17 cellular contexts compared by ENCODE assay signal in genomic region chr22:42610211-42610610, GRCh38. TPM values are rescaled to one million over a fixed set of nuclear protein-coding genes. Genes with fewer than 3 reads are reported as not detected.
DNase-seq lines count a peak whose midpoint lies in the region; ATAC-seq, FAIRE-seq and TF ChIP-seq lines count a peak whose summit lies in the region.
"Had no signal": no experiment of that assay in that cellular context is flagged by ENCODE, and none has a peak within 500 bp of the region (broad histone marks: within the 10 kb centered on the region; RNA-seq: fewer than 3 reads in every experiment).

No MANE protein-coding gene starts in this region.

- intact Hi-C loops in kidney (cut with DNase I) = no loop called here

- no peaks in the 10 kb centered on the region for H3K9me3 Mint-ChIP-seq in activated CD8-positive, alpha-beta memory T cell treated with anti-CD3 and anti-CD28 coated beads, Interleukin-2, amount 10 ng/mL, durations not matched to agents 7 days and 5 days (ENCODE audit: low read depth)
- H3K9me3 Mint-ChIP-seq in stimulated activated memory B cell treated with anti-CD40 and anti-IgM and Interleukin-4, amounts not matched to agents 10 μg/mL and 1 μg/mL and 100 μg/mL, for 72 hours = no peaks in the 10 kb centered on the region

- H3K9me3 ChIP-seq in kidney (ENCODE audit: control insufficient read depth in 1 of 2, low read length in 2 of 2) = no peaks in the 10 kb centered on the region

- H3K4me1 ChIP-seq in kidney (ENCODE audit: control insufficient read depth in 1 of 2, insufficient read depth in 1 of 2, low read depth in 1 of 2, low read length in 2 of 2) = peaks cover 27 to 38% of the 10 kb centered on the region in 2 donors

- no peak overlapping the region for H3K4me3 Mint-ChIP-seq in activated CD8-positive, alpha-beta memory T cell treated with anti-CD3 and anti-CD28 coated beads, Interleukin-2, amount 10 ng/mL, durations not matched to agents 7 days and 5 days
- H3K4me3 Mint-ChIP-seq in stimulated activated memory B cell treated with anti-CD40 and anti-IgM and Interleukin-4, amounts not matched to agents 10 μg/mL and 1 μg/mL and 100 μg/mL, for 72 hours = no peak overlapping the region

- no peaks in the 10 kb centered on the region for H3K27me3 Mint-ChIP-seq in activated CD8-positive, alpha-beta memory T cell treated with anti-CD3 and anti-CD28 coated beads, Interleukin-2, amount 10 ng/mL, durations not matched to agents 7 days and 5 days
- H3K27me3 Mint-ChIP-seq in stimulated activated memory B cell treated with anti-CD40 and anti-IgM and Interleukin-4, amounts not matched to agents 10 μg/mL and 1 μg/mL and 100 μg/mL, for 72 hours = no peaks in the 10 kb centered on the region
- H3K27me3 Mint-ChIP-seq: naive B cell had no signal

- ATAC-seq in activated CD8-positive, alpha-beta memory T cell treated with anti-CD3 and anti-CD28 coated beads, Interleukin-2, amount 10 ng/mL, durations not matched to agents 7 days and 5 days = no peak
- ATAC-seq in stimulated activated memory B cell treated with anti-CD40 and anti-IgM and Interleukin-4, amounts not matched to agents 10 μg/mL and 1 μg/mL and 100 μg/mL, for 72 hours = no peak

- DNase-seq in activated CD8-positive, alpha-beta memory T cell treated with anti-CD3 and anti-CD28 coated beads, Interleukin-2, amount 10 ng/mL, durations not matched to agents 7 days and 5 days = no peak
- no peak for DNase-seq in activated CD8-positive, alpha-beta memory T cell treated with anti-CD3 and anti-CD28 coated beads for 24 hours
- no peak for DNase-seq in kidney
- DNase-seq in substantia nigra (lab: John Stamatoyannopoulos, UW) = no peak
- no peak for DNase-seq in NK-92 treated with Interleukin-12 subunit alpha and Interleukin-12 subunit beta, amount 100 ng/mL, for 24 hours (lab: John Stamatoyannopoulos, UW)
- no peak for DNase-seq in stimulated activated CD4-positive, alpha-beta T cell treated with anti-CD3 and anti-CD28 coated beads, Interleukin-12 subunit alpha, Interleukin-12 subunit beta, amount 100 ng/mL, for 4 hours
- DNase-seq: cerebellar nuclear complex; hypothalamus; naive B cell; NCI-H1436; NCI-H82; stimulated activated CD4-positive, alpha-beta T cell treated with anti-CD3 and anti-CD28 coated beads, Interleukin-4, amount 100 ng/mL, for 4 hours; SW 1271 had no signal

- peaks cover 36% of the 10 kb centered on the region for H3K36me3 Mint-ChIP-seq in activated CD8-positive, alpha-beta memory T cell treated with anti-CD3 and anti-CD28 coated beads, Interleukin-2, amount 10 ng/mL, durations not matched to agents 7 days and 5 days
- peaks cover 7% of the 10 kb centered on the region for H3K36me3 Mint-ChIP-seq in stimulated activated memory B cell treated with anti-CD40 and anti-IgM and Interleukin-4, amounts not matched to agents 10 μg/mL and 1 μg/mL and 100 μg/mL, for 72 hours

- CTCF ChIA-PET in activated CD8-positive, alpha-beta memory T cell treated with anti-CD3 and anti-CD28 coated beads, Interleukin-2, amount 10 ng/mL, durations not matched to agents 7 days and 5 days (lab: Charles Lee) = interaction anchor here (1.5 to 1.6 kb wide), 3 partner anchors 8 to 21 kb away, joined by 3 read pairs; no protein-coding TSS in a partner anchor

- peaks cover 44% of the 10 kb centered on the region for H3K4me1 Mint-ChIP-seq in activated CD8-positive, alpha-beta memory T cell treated with anti-CD3 and anti-CD28 coated beads, Interleukin-2, amount 10 ng/mL, durations not matched to agents 7 days and 5 days
- H3K4me1 Mint-ChIP-seq in stimulated activated memory B cell treated with anti-CD40 and anti-IgM and Interleukin-4, amounts not matched to agents 10 μg/mL and 1 μg/mL and 100 μg/mL, for 72 hours = peaks cover 43% of the 10 kb centered on the region

- no peak for TF ChIP-seq CTCF in kidney (IDR thresholded peaks at IDR 0.05; ENCODE audit: borderline replicate concordance, extremely low read depth, insufficient read depth)

- no peak overlapping the region for H3K9ac ChIP-seq in kidney (ENCODE audit: low read length in 2 of 2)

- H3K27ac ChIP-seq in angular gyrus (ENCODE audit: low read depth, low read length) = peak overlapping the region; percentile 80
- H3K27ac ChIP-seq in kidney (ENCODE audit: low read depth in 2 of 2, low read length in 2 of 2) = peak overlapping the region; percentile 2 to 18
- H3K27ac ChIP-seq in substantia nigra (ENCODE audit: low read depth, low read length, poor library complexity, severe bottlenecking) = peak overlapping the region; percentile 67

- H3K36me3 ChIP-seq in kidney (ENCODE audit: control insufficient read depth in 1 of 2, insufficient read depth in 2 of 2, low read length in 2 of 2) = no peaks in the 10 kb centered on the region

- FAIRE-seq in kidney (lab: Jason Lieb, UNC) = no peak
- FAIRE-seq: HTR-8/SVneo, urothelium cell line had no signal

- no peak overlapping the region for H3K4me3 ChIP-seq in kidney (ENCODE audit: low read length in 2 of 2)

- H3K27ac Mint-ChIP-seq in activated CD8-positive, alpha-beta memory T cell treated with anti-CD3 and anti-CD28 coated beads, Interleukin-2, amount 10 ng/mL, durations not matched to agents 7 days and 5 days = peak overlapping the region; percentile 44
- no peak overlapping the region for H3K27ac Mint-ChIP-seq in stimulated activated memory B cell treated with anti-CD40 and anti-IgM and Interleukin-4, amounts not matched to agents 10 μg/mL and 1 μg/mL and 100 μg/mL, for 72 hours

RNA-seq across cellular contexts. Expression of gene POLDIP3, which starts 4.5 kb away (rescaled TPM):
- total RNA-seq in activated CD8-positive, alpha-beta memory T cell treated with anti-CD3 and anti-CD28 coated beads, Interleukin-2, amount 10 ng/mL, durations not matched to agents 7 days and 5 days = 10 to 100 TPM; 81.8 to 82.7 TPM
- total RNA-seq in kidney = 67.9 TPM
- 44.1 TPM for polyA plus RNA-seq in kidney (ENCODE audit: insufficient read depth, low read depth, low replicate concordance)

RNA-seq across cellular contexts. Expression of gene ATP5MGL, which starts 30.2 kb away (rescaled TPM):
- 1 to 10 TPM in 1 of 2 experiments, under 1 TPM in 1; 0.68 to 1.0 TPM for total RNA-seq in activated CD8-positive, alpha-beta memory T cell treated with anti-CD3 and anti-CD28 coated beads, Interleukin-2, amount 10 ng/mL, durations not matched to agents 7 days and 5 days
- total RNA-seq in kidney = 0.88 TPM
- polyA plus RNA-seq in kidney (ENCODE audit: insufficient read depth, low read depth, low replicate concordance) = not detected

RNA-seq across cellular contexts. Expression of gene CYB5R3, which starts 39.0 kb away (rescaled TPM):
- 10 to 100 TPM; 66.2 to 66.8 TPM for total RNA-seq in activated CD8-positive, alpha-beta memory T cell treated with anti-CD3 and anti-CD28 coated beads, Interleukin-2, amount 10 ng/mL, durations not matched to agents 7 days and 5 days
- 426 TPM for total RNA-seq in kidney
- polyA plus RNA-seq in kidney (ENCODE audit: insufficient read depth, low read depth, low replicate concordance) = 287 TPM

RNA-seq across cellular contexts. Expression of gene SERHL2, which starts 56.5 kb away (rescaled TPM):
- 1 to 10 TPM; 1.4 to 3.5 TPM for total RNA-seq in activated CD8-positive, alpha-beta memory T cell treated with anti-CD3 and anti-CD28 coated beads, Interleukin-2, amount 10 ng/mL, durations not matched to agents 7 days and 5 days
- total RNA-seq in kidney = 3.1 TPM
- polyA plus RNA-seq in kidney (ENCODE audit: insufficient read depth, low read depth, low replicate concordance) = 4.9 TPM

Comparison
In these comparisons a context has a peak if more than half of its experiments do, and no peak if none do; other contexts are left out.
1. H3K27ac ChIP-seq: peak in every context shown above with its lines; median percentile 80 in angular gyrus; 67 in substantia nigra; 10 in kidney.